8 cellular contexts compared by ENCODE assay signal in the genomic region with DNA sequence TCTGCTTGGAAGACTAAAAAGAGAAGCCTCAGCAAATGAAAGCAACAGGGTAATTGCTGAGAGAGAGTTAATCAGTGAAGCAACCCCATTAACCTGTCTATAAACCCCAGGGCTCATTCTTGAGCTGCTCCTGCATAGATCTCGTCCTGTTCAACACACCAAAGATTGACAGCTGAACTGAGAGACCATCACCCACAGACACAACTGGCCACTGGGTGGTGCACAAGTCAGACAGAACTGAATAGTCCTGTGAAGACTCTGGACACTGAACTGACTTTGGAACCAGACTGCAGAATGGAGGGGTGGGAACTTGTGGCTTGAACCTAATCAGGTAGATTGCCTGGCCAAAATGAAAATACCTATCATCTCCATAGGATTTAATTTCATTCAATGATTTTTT. TPM values are rescaled to one million over a fixed set of nuclear protein-coding genes. Genes with fewer than 3 reads are reported as not detected.
A peak's percentile ranks its signal among the peaks of the same experiment; 100 is the strongest.
DNase-seq lines count a peak whose midpoint lies in the region; ATAC-seq, FAIRE-seq and TF ChIP-seq lines count a peak whose summit lies in the region.
"Not testable (repeated sequence)": the region's sequence is repeated elsewhere in the genome, so short reads cannot be mapped to it uniquely, and the experiment has no call there.

No MANE protein-coding gene starts in this region.

- H4K5ac ChIP-seq in IMR-90 (ENCODE audit: low read depth, low read length): not testable (repeated sequence)

- TF ChIP-seq RAD21 in IMR-90 (IDR thresholded peaks at IDR 0.05; ENCODE audit: low read length); HepG2 (CRISPR knock-in tag; IDR thresholded peaks at IDR 0.05): not testable (repeated sequence)

- not testable (repeated sequence) for H3K14ac ChIP-seq in IMR-90 (replicated peaks; ENCODE audit: low read depth, low read length)

- H2AK9ac ChIP-seq in IMR-90 (replicated peaks; ENCODE audit: low read depth, low read length, poor library complexity): not testable (repeated sequence)

- not testable (repeated sequence) for H2BK5ac ChIP-seq in IMR-90 (ENCODE audit: low read depth, low read length, poor library complexity, severe bottlenecking)

- CTCF ChIA-PET in IMR-90 (lab: Yijun Ruan, JAX); HepG2 (lab: Yijun Ruan, JAX; ENCODE audit: low intra/inter-chr PET ratio, low total read pairs): not testable (repeated sequence)

- not testable (repeated sequence) for H4K20me1 ChIP-seq in IMR-90 (ENCODE audit: insufficient read depth, low read length); HepG2 (ENCODE audit: insufficient read depth, low read length)

- not testable (repeated sequence) for H4K91ac ChIP-seq in IMR-90 (ENCODE audit: insufficient read depth, low read depth, low read length)

- H2AK5ac ChIP-seq in IMR-90 (ENCODE audit: low read depth, low read length): not testable (repeated sequence)

- not testable (repeated sequence) for H3K4me2 ChIP-seq in IMR-90 (ENCODE audit: low read depth, low read length); HepG2 (ENCODE audit: low read depth, low read length)

- not testable (repeated sequence) for H2AFZ ChIP-seq in IMR-90 (replicated peaks; ENCODE audit: low read length, poor library complexity); HepG2 (ENCODE audit: low read length)

- H3K36me3 ChIP-seq in IMR-90 (ENCODE audit: control insufficient read depth, insufficient read depth, low read length); HepG2 (replicated peaks in 1 of 2; ENCODE audit: control insufficient read depth in 1 of 2, insufficient read depth in 2 of 2, low read length in 2 of 2); upper lobe of left lung: not testable (repeated sequence)

- not testable (repeated sequence) for H3K9ac ChIP-seq in IMR-90 (ENCODE audit: low read depth, low read length); HepG2 (ENCODE audit: insufficient read depth, low read depth, low read length)

- not testable (repeated sequence) for TF ChIP-seq EP300 in HepG2 (IDR thresholded peaks at IDR 0.05; ENCODE audit: low read depth in 2 of 2, low read length in 2 of 2); HepG2 (CRISPR knock-in tag; IDR thresholded peaks at IDR 0.05; ENCODE audit: borderline replicate concordance); upper lobe of left lung (IDR thresholded peaks at IDR 0.05)

- H4K8ac ChIP-seq in IMR-90 (ENCODE audit: low read depth in 2 of 2, low read length in 2 of 2): not testable (repeated sequence)

- in situ Hi-C loops in IMR-90 (cut with MboI; ENCODE audit: low sequenced_read_pairs); HepG2 (cut with HindIII; ENCODE audit: extremely low pct_ligation_motif_present, low pct_unique_long_range_greater_than_20kb): not testable (repeated sequence)

- not testable (repeated sequence) for H3K4me1 ChIP-seq in IMR-90 (ENCODE audit: control insufficient read depth, insufficient read depth, low read length); HepG2 (ENCODE audit: insufficient read depth, low read length); upper lobe of left lung

- H3K4ac ChIP-seq in IMR-90 (ENCODE audit: low read depth, low read length): not testable (repeated sequence)

- TF ChIP-seq CTCF in IMR-90 (conservative IDR thresholded peaks at IDR 0.05; ENCODE audit: low read depth, low read length); HepG2 (CRISPR knock-in tag; IDR thresholded peaks at IDR 0.05); upper lobe of left lung (IDR thresholded peaks at IDR 0.05): not testable (repeated sequence)

- H3K27ac ChIP-seq in IMR-90 (ENCODE audit: insufficient read depth, low read length); HepG2 (ENCODE audit: extremely low read length, insufficient read depth, low read length); upper lobe of left lung: not testable (repeated sequence)

- BruUV-seq in IMR-90 (replicated peaks; lab: Mats Ljungman, UMichigan); HepG2 (replicated peaks; lab: Mats Ljungman, UMichigan): not testable (repeated sequence)

- not testable (repeated sequence) for H3K23ac ChIP-seq in IMR-90 (ENCODE audit: low read depth, low read length)

- not testable (repeated sequence) for H2BK20ac ChIP-seq in IMR-90 (ENCODE audit: low read depth, low read length)

- peak; percentile 62 for ATAC-seq in GM18867 (IDR thresholded peaks at IDR 0.05; ENCODE audit: unreplicated experiment)
- peak; percentile 57 for ATAC-seq in GM19452 (IDR thresholded peaks at IDR 0.05; ENCODE audit: unreplicated experiment)
- ATAC-seq in GM21786 (IDR thresholded peaks at IDR 0.05; ENCODE audit: unreplicated experiment): peak; percentile 59
- peak; percentile 50 for ATAC-seq in HG03045 (IDR thresholded peaks at IDR 0.05; ENCODE audit: unreplicated experiment)
- ATAC-seq in IMR-90 (ENCODE audit: low read depth): peak; percentile 44; the same call in 1 of the 2 replicates
- peak; percentile 32 for ATAC-seq in esophagus mucosa
- peak; percentile 93 for ATAC-seq in HepG2
- ATAC-seq in upper lobe of left lung (ENCODE audit: low FRiP score in 2 of 2): peak; percentile 50 to 60

- H2BK15ac ChIP-seq in IMR-90 (ENCODE audit: low read depth, low read length): not testable (repeated sequence)

- not testable (repeated sequence) for H3K27me3 ChIP-seq in IMR-90 (ENCODE audit: control insufficient read depth, insufficient read depth, low read length); HepG2 (ENCODE audit: control insufficient read depth in 1 of 2, insufficient read depth in 2 of 2, low read length in 2 of 2); upper lobe of left lung

- dilution Hi-C loops in IMR-90 (cut with HindIII; ENCODE audit: low sequenced_read_pairs, unreplicated experiment): not testable (repeated sequence)

- WGBS in IMR-90 (ENCODE audit: extremely low coverage in 2 of 2, insufficient read length in 1 of 2), 2 experiments: no CpG with 5 or more reads among the region's 1 CpG
- WGBS in HepG2 (ENCODE audit: low lambda C conversion rate): no CpG with 5 or more reads among the region's 1 CpG
- WGBS in upper lobe of left lung, 2 donors: no CpG with 5 or more reads among the region's 1 CpG

- not testable (repeated sequence) for H3K79me1 ChIP-seq in IMR-90 (ENCODE audit: low read depth in 1 of 2, low read length in 2 of 2)

- H3K4me3 ChIP-seq in IMR-90 (ENCODE audit: insufficient read depth, low read depth, low read length); HepG2 (replicated peaks in 1 of 3; ENCODE audit: insufficient read depth in 1 of 3, low read depth in 2 of 3, low read length in 3 of 3); upper lobe of left lung: not testable (repeated sequence)

- not testable (repeated sequence) for TF ChIP-seq POLR2A in IMR-90 (IDR thresholded peaks at IDR 0.05; ENCODE audit: low read depth, low read length); HepG2 (IDR thresholded peaks at IDR 0.05; ENCODE audit: insufficient read depth in 1 of 2, low read depth in 2 of 2, low read length in 2 of 2); upper lobe of left lung (IDR thresholded peaks at IDR 0.05)

- H2BK120ac ChIP-seq in IMR-90 (ENCODE audit: low read depth, low read length): not testable (repeated sequence)

- H3K56ac ChIP-seq in IMR-90 (ENCODE audit: extremely low read depth, insufficient read depth, low read length): not testable (repeated sequence)

- DNase-seq in IMR-90; HepG2 (ENCODE audit: low spot score); upper lobe of left lung: not testable (repeated sequence)

- H3K18ac ChIP-seq in IMR-90 (ENCODE audit: low read depth, low read length): not testable (repeated sequence)

- not testable (repeated sequence) for H3K9me3 ChIP-seq in IMR-90 (ENCODE audit: control insufficient read depth, insufficient read depth, low read length); HepG2 (ENCODE audit: low read length); upper lobe of left lung

- not testable (repeated sequence) for H3K9me1 ChIP-seq in IMR-90 (ENCODE audit: insufficient read depth, low read length)

- FAIRE-seq in HepG2 (lab: Jason Lieb, UNC): not testable (repeated sequence)

- intact Hi-C loops in IMR-90 (cut with micrococcal nuclease); HepG2 (cut with micrococcal nuclease; ENCODE audit: unreplicated experiment): not testable (repeated sequence)

- POLR2A ChIA-PET in IMR-90 (lab: Charles Lee; ENCODE audit: unreplicated experiment); HepG2 (lab: Yijun Ruan, JAX): not testable (repeated sequence)

- not testable (repeated sequence) for H3K79me2 ChIP-seq in HepG2 (ENCODE audit: insufficient read depth, low read length)

RNA-seq across cellular contexts. Expression of gene RGPD5, which starts 1.4 kb away (rescaled TPM):
- total RNA-seq in IMR-90 (2012; rRNA removed) (14.3 and 21.7 TPM in 2 replicates), esophagus mucosa (16.1 TPM), HepG2 (2016; rRNA removed; fragmentation: Illumina TruSeq; extraction: Trizol) (9.4 and 16.4 TPM in 2 replicates), upper lobe of left lung (100 to 1,000 TPM in 1 of 6 donors, 10 to 100 TPM in 4, 1 to 10 TPM in 1; 9.1 to 270 (median 34.6) TPM)
- polyA plus RNA-seq in IMR-90 (2012; rRNA removed) (1.1 and 2.5 TPM in 2 replicates), HepG2 (2011; rRNA removed) (12.0 and 13.4 TPM in 2 replicates)
- 0.58 and 1.1 TPM in 2 replicates for polyA plus RNA-seq in IMR-90 (2012; cell fraction: cytosol; rRNA removed)
- polyA plus RNA-seq in IMR-90 (2012; cell fraction: nucleus; rRNA removed; ENCODE audit: low replicate concordance): 3.9 and 25.6 TPM in 2 replicates
- total RNA-seq in HepG2 (2016; cell fraction: cytosol; rRNA removed; fragmentation: Illumina TruSeq; extraction: Trizol; ENCODE audit: low read depth): 2.0 and 5.9 TPM in 2 replicates
- total RNA-seq in HepG2 (2016; cell fraction: insoluble cytoplasmic fraction; rRNA removed; fragmentation: Illumina TruSeq; extraction: Trizol): 14.9 and 24.6 TPM in 2 replicates
- 1.9 and 3.4 TPM in 2 replicates for total RNA-seq in HepG2 (2016; cell fraction: membrane; rRNA removed; fragmentation: Illumina TruSeq; extraction: Trizol)
- total RNA-seq in HepG2 (2016; cell fraction: nucleus; rRNA removed; fragmentation: Illumina TruSeq; extraction: Trizol): 35.4 and 37.7 TPM in 2 replicates
- polyA plus RNA-seq in HepG2 (2011; cell fraction: cytosol; rRNA removed): 4.7 and 13.0 TPM in 2 replicates
- polyA plus RNA-seq in HepG2 (2011; cell fraction: nucleus; rRNA removed): 22.3 and 25.1 TPM in 2 replicates
- 4.0 and 4.8 TPM in 2 replicates for polyA plus RNA-seq in HepG2 (2012)
- polyA plus RNA-seq in HepG2 (2016; cell fraction: cytosol; fragmentation: Illumina TruSeq; extraction: Trizol; ENCODE audit: low read depth): not detected in 2 replicates
- 2.3 and 3.8 TPM in 2 replicates for polyA plus RNA-seq in HepG2 (2016; cell fraction: insoluble cytoplasmic fraction; fragmentation: Illumina TruSeq; extraction: Trizol; ENCODE audit: low read depth)
- 0.05 TPM in 1 of 2 replicates, not detected in the other for polyA plus RNA-seq in HepG2 (2016; cell fraction: membrane; fragmentation: Illumina TruSeq; extraction: Trizol; ENCODE audit: low read depth)
- 23.4 and 31.9 TPM in 2 replicates for polyA plus RNA-seq in HepG2 (2016; cell fraction: nucleus; fragmentation: Illumina TruSeq; extraction: Trizol; ENCODE audit: insufficient read depth, low read depth)
- polyA minus RNA-seq in HepG2 (2011; rRNA and poly(A)+ RNA removed; ENCODE audit: low replicate concordance): 5.1 and 19.6 TPM in 2 replicates
- polyA minus RNA-seq in HepG2 (2011; cell fraction: cytosol; rRNA and poly(A)+ RNA removed): 12.8 and 13.6 TPM in 2 replicates
- polyA minus RNA-seq in HepG2 (2011; cell fraction: nucleus; rRNA and poly(A)+ RNA removed): 88.1 and 122 TPM in 2 replicates

Comparison
In these comparisons a context has a peak if more than half of its experiments do, and no peak if none do; other contexts are left out.
1. ATAC-seq: peak in every context shown above with its lines; median percentile 93 in HepG2; 62 in GM18867; 59 in GM21786; 57 in GM19452; 55 in upper lobe of left lung; 50 in HG03045; 44 in IMR-90; 32 in esophagus mucosa.